ENCODE assay signal across 12 cellular contexts in the genomic region with DNA sequence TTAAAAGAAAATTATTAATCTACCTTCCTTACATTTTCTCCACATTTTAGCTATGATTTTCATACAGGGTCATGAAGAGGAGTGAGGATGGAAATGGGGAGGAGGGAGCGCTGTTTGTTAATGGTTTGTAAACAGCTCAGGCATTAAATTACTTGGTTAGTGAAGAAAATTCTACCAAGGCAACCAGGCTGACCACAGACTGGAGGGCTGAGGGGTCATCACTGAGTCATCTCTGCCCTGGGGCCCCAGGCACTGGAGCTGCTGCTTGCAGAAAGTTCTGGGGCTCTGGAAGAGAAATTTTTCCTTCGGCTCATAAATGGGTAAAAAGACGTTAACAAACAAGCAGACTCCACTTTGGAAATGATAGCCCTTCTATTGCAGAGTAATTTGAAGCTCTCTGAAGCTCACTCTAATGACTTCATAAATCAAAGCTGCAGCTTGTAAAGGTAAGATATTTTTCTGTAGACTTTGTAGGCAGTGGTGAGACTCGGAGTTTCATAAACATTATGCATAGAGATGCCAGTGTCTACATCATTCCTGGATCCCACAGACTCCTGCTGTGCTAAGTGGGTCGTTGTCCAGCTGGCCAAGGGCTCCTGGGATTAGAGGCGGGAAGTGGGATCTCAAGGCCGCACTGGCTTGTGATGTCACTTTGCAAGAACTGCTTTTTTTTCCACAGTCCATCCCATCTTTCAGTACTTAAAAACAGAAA.
DNase-seq lines count a peak whose midpoint lies in the region; ATAC-seq and TF ChIP-seq lines count a peak whose summit lies in the region.
"Had no signal": no experiment of that assay in that cellular context is flagged by ENCODE, and none has a peak within 500 bp of the region (broad histone marks: within the 10 kb centered on the region; RNA-seq: fewer than 3 reads in every experiment).

No MANE protein-coding gene starts in this region.

- H3K36me3 Mint-ChIP-seq in glutamatergic neuron (ENCODE audit: unreplicated experiment) (no peaks in the 10 kb centered on the region), T-helper 17 cell (ENCODE audit: low read depth) (peaks cover 12% of the 10 kb centered on the region)
- H3K36me3 Mint-ChIP-seq in stimulated activated effector memory CD8-positive, alpha-beta T cell treated with anti-CD3 and anti-CD28 coated beads, Interleukin-12 subunit alpha, Interleukin-12 subunit beta, amount 100 ng/mL, for 72 hours = peaks cover 15% of the 10 kb centered on the region

- H3K4me3 Mint-ChIP-seq in glutamatergic neuron (ENCODE audit: unreplicated experiment) (no peak overlapping the region), T-helper 17 cell (no peak overlapping the region)
- no peak overlapping the region for H3K4me3 Mint-ChIP-seq in stimulated activated effector memory CD8-positive, alpha-beta T cell treated with anti-CD3 and anti-CD28 coated beads, Interleukin-12 subunit alpha, Interleukin-12 subunit beta, amount 100 ng/mL, for 72 hours

- peaks cover 17% of the 10 kb centered on the region for H3K4me1 ChIP-seq in SJSA1 (replicated peaks)

- peak; percentile 61 for ATAC-seq in stimulated activated effector memory CD8-positive, alpha-beta T cell treated with anti-CD3 and anti-CD28 coated beads, Interleukin-12 subunit alpha, Interleukin-12 subunit beta, amount 100 ng/mL, for 72 hours
- ATAC-seq in T-helper 17 cell = no peak

- H3K27me3 ChIP-seq in SJSA1 (replicated peaks) = no peaks in the 10 kb centered on the region

- H3K27me3 Mint-ChIP-seq in glutamatergic neuron (ENCODE audit: unreplicated experiment) (no peaks in the 10 kb centered on the region), T-helper 17 cell (no peaks in the 10 kb centered on the region)

- peak; percentile 31 to 88 (median 69) for DNase-seq in NCI-H1417 (lab: John Stamatoyannopoulos, UW)
- no peak for DNase-seq in NCI-H1417 treated with DMSO at 0.1 percent for 48 hours (lab: John Stamatoyannopoulos, UW)
- DNase-seq in SJSA1 (ENCODE audit: low read depth in 1 of 2, low spot score in 2 of 2) = peak; percentile 56 to 64
- peak; percentile 62 for DNase-seq in glutamatergic neuron
- DNase-seq in stimulated activated effector memory CD8-positive, alpha-beta T cell treated with anti-CD3 and anti-CD28 coated beads, Interleukin-12 subunit alpha, Interleukin-12 subunit beta, amount 100 ng/mL, for 72 hours (ENCODE audit: low spot score in 2 of 2) = no peak
- DNase-seq in NOMO-1 treated with dmso at 0.1 percent for 144 hours (lab: John Stamatoyannopoulos, UW; ENCODE audit: unreplicated experiment) = no peak
- DNase-seq in effector CD8-positive, alpha-beta T cell (lab: John Stamatoyannopoulos, UW) = no peak
- no peak for DNase-seq in T-helper 17 cell
- DNase-seq: 8988T; activated CD4-positive, alpha-beta T cell treated with anti-CD3 and anti-CD28 coated beads for 48 hours; NCI-H510A treated with DMSO at 0.1 percent for 48 hours had no signal

- H3K27ac Mint-ChIP-seq in glutamatergic neuron (ENCODE audit: unreplicated experiment) (peak overlapping the region; percentile 48), T-helper 17 cell (no peak overlapping the region)
- H3K27ac Mint-ChIP-seq in stimulated activated effector memory CD8-positive, alpha-beta T cell treated with anti-CD3 and anti-CD28 coated beads, Interleukin-12 subunit alpha, Interleukin-12 subunit beta, amount 100 ng/mL, for 72 hours = peak overlapping the region; percentile 37

- H3K9me3 Mint-ChIP-seq in glutamatergic neuron (ENCODE audit: unreplicated experiment) = peaks cover under 1% of the 10 kb centered on the region
- H3K9me3 Mint-ChIP-seq in stimulated activated effector memory CD8-positive, alpha-beta T cell treated with anti-CD3 and anti-CD28 coated beads, Interleukin-12 subunit alpha, Interleukin-12 subunit beta, amount 100 ng/mL, for 72 hours = no peaks in the 10 kb centered on the region

- no peak overlapping the region for H3K27ac ChIP-seq in SJSA1
- H3K27ac ChIP-seq: coronary artery had no signal

- TF ChIP-seq CTCF in glutamatergic neuron (IDR thresholded peaks at IDR 0.05; ENCODE audit: partially characterized antibody, unreplicated experiment) = no peak

- 0 out of 2 replicates have a peak, but pooled peaks cover 1% of the 10 kb centered on the region for H3K36me3 ChIP-seq in SJSA1

- no peak overlapping the region for H3K4me3 ChIP-seq in SJSA1
- H3K4me3 ChIP-seq: coronary artery had no signal

- H3K9me3 ChIP-seq in SJSA1 (replicated peaks) (no peaks in the 10 kb centered on the region), T-helper 17 cell (ENCODE audit: control insufficient read depth, low read length, poor library complexity, severe bottlenecking) (no peaks in the 10 kb centered on the region)

- H3K4me1 Mint-ChIP-seq in glutamatergic neuron (ENCODE audit: low read depth, unreplicated experiment) = peaks cover 11% of the 10 kb centered on the region
- peaks cover 15% of the 10 kb centered on the region for H3K4me1 Mint-ChIP-seq in stimulated activated effector memory CD8-positive, alpha-beta T cell treated with anti-CD3 and anti-CD28 coated beads, Interleukin-12 subunit alpha, Interleukin-12 subunit beta, amount 100 ng/mL, for 72 hours
- peaks cover 12% of the 10 kb centered on the region for H3K4me1 Mint-ChIP-seq in T-helper 17 cell

Comparison
In these comparisons a context has a peak if more than half of its experiments do, and no peak if none do; other contexts are left out.
1. DNase-seq: peak in NCI-H1417 (3 of 3), SJSA1 (2 of 2) and glutamatergic neuron (single experiment); none in NCI-H1417 treated with DMSO at 0.1 percent for 48 hours (single experiment), stimulated activated effector memory CD8-positive, alpha-beta T cell treated with anti-CD3 and anti-CD28 coated beads, Interleukin-12 subunit alpha, Interleukin-12 subunit beta, amount 100 ng/mL, for 72 hours (0 of 2), NOMO-1 treated with dmso at 0.1 percent for 144 hours (single experiment), effector CD8-positive, alpha-beta T cell (single experiment) and T-helper 17 cell (0 of 3).